20 cellular contexts compared by ENCODE assay signal in the genomic region with DNA sequence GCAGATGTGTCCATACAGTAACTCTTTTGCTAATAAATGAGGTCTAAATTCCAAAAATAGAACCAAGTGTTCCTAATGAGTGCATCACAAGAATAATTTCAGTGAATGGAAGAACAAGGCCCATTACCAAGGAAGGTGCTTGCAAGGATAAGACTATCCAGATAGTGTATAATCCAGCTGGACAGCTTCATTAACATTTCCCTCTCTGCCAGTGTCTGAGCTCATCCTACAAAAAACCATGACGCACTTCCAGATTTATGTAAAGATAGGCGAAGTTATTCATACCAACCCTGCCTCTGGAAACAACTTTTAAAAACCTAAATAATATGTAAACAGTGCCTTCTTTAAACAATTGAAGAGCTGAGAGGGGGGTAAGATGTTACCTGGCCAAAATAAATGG.
"Had no signal": no experiment of that assay in that cellular context is flagged by ENCODE, and none has a peak within 500 bp of the region (broad histone marks: within the 10 kb centered on the region; RNA-seq: fewer than 3 reads in every experiment).

No MANE protein-coding gene starts in this region.

- H3K9me3 ChIP-seq: colonic mucosa, esophagus muscularis mucosa, lower lobe of right lung, right atrium auricular region, stomach, thyroid gland had no signal

- H3K79me2 ChIP-seq: parathyroid adenoma had no signal

- H3K4me1 ChIP-seq: colonic mucosa, lower lobe of right lung, parathyroid adenoma, right atrium auricular region, thyroid gland had no signal

- ATAC-seq: left ventricle myocardium superior; lower lobe of right lung; natural killer cell; sciatic nerve; stimulated activated effector memory CD8-positive, alpha-beta T cell treated with anti-CD3 and anti-CD28 coated beads, Interleukin-12 subunit alpha, Interleukin-12 subunit beta, amount 100 ng/mL, for 72 hours had no signal

- H3K9ac ChIP-seq: parathyroid adenoma had no signal

- H3K27me3 ChIP-seq: esophagus muscularis mucosa, right atrium auricular region, thyroid gland had no signal

- H3K27ac ChIP-seq: colonic mucosa, esophagus muscularis mucosa, lower lobe of right lung, parathyroid adenoma, right atrium auricular region, stomach, thyroid gland had no signal

- DNase-seq: colonic mucosa; effector memory CD4-positive, alpha-beta T cell; foreskin melanocyte; glutamatergic neuron; hypothalamus; immature natural killer cell; left ventricle myocardium superior; lower lobe of right lung; natural killer cell; occipital lobe; stimulated activated CD4-positive, alpha-beta T cell treated with anti-CD3 and anti-CD28 coated beads, Interleukin-2, amount 100 ng/mL, for 24 hours; stimulated activated CD4-positive, alpha-beta T cell treated with anti-CD3 and anti-CD28 coated beads, Interleukin-4, amount 100 ng/mL, for 24 hours; stimulated activated naive CD4-positive, alpha-beta T cell treated with Interleukin-2 at 50 U/mL for 16 hours; stomach; thyroid gland had no signal

- H3K4me3 ChIP-seq: colonic mucosa, esophagus muscularis mucosa, lower lobe of right lung, right atrium auricular region, stomach, thyroid gland had no signal

- H3K36me3 ChIP-seq: colonic mucosa, esophagus muscularis mucosa, lower lobe of right lung, right atrium auricular region, stomach, thyroid gland had no signal

- H2AFZ ChIP-seq: parathyroid adenoma had no signal
